9 cellular contexts compared by ENCODE assay signal in the genomic region with DNA sequence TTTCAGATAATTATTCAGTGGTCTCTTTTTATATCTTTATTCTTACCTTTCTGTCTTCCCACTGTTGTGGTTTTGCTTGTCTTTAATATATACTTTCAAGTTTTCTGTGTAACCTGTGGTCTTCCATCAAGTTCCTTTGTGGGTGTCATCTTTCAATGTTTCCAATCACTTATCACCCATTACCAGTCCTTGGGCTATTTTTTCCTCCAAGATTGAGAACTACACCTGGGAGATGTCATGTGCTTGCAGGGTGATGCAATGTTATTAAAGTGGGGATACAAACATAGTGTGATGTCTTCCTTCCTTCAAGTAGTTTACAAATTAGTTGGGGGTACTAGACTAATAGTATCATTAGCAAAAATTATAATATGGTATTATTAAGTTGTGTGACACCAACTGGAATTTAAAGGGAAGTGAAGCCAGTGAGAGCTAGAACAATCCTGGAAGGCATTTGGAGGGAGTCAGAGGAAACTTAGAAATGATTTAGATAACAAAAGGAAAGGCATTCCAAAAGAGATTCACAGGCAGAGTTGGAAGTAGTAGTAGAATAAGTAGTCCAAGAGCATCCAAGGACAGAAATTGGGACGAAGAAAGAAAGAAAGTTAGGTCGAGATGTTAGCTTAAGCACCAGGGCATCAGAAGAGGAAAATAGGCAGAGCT. TPM values are rescaled to one million over a fixed set of nuclear protein-coding genes. Genes with fewer than 3 reads are reported as not detected.
DNase-seq lines count a peak whose midpoint lies in the region; ATAC-seq, FAIRE-seq and TF ChIP-seq lines count a peak whose summit lies in the region.
"Had no signal": no experiment of that assay in that cellular context is flagged by ENCODE, and none has a peak within 500 bp of the region (broad histone marks: within the 10 kb centered on the region; RNA-seq: fewer than 3 reads in every experiment).

No MANE protein-coding gene starts in this region.

- H3K36me3 ChIP-seq in DOHH2 (ENCODE audit: control insufficient read depth, low read length) (no peaks in the 10 kb centered on the region), GM12878 (ENCODE audit: control insufficient read depth in 2 of 2, insufficient read depth in 2 of 2, low read length in 1 of 2) (0 out of 4 replicates have a peak, but pooled peaks cover 0 to 2% of the 10 kb centered on the region in 2 experiments), mesenchymal stem cell (ENCODE audit: control insufficient read depth in 1 of 2, insufficient read depth in 2 of 2, low read depth in 1 of 2, low read length in 2 of 2) (no peaks in the 10 kb centered on the region)

- H3K4me3 Mint-ChIP-seq in neural crest cell = peak overlapping the region; percentile 18

- FAIRE-seq in GM12878 (lab: Jason Lieb, UNC) = no peak

- BruUV-seq in GM12878 (replicated peaks; lab: Mats Ljungman, UMichigan) = no TSS peak

- no peak overlapping the region for H3K27ac ChIP-seq in DOHH2 (ENCODE audit: low read depth, low read length)
- peak overlapping the region; percentile 83 for H3K27ac ChIP-seq in GM12878 (ENCODE audit: control insufficient read depth, insufficient read depth)
- H3K27ac ChIP-seq in mesenchymal stem cell (ENCODE audit: low read length, poor library complexity, severe bottlenecking) = no peak overlapping the region

- no peak overlapping the region for H3K4ac ChIP-seq in mesenchymal stem cell (ENCODE audit: low read depth in 1 of 2, low read length in 2 of 2)

- H3K27me3 Mint-ChIP-seq in neural crest cell (ENCODE audit: low read depth) = peaks cover 8% of the 10 kb centered on the region

- H4K20me1 ChIP-seq in DOHH2 (ENCODE audit: control insufficient read depth, insufficient read depth, low read depth, low read length) (peaks cover 17% of the 10 kb centered on the region), GM12878 (ENCODE audit: control insufficient read depth, insufficient read depth) (no peaks in the 10 kb centered on the region)

- POLR2A ChIA-PET in GM12878 (lab: Charles Lee) = interaction anchor here (0.9 to 1.3 kb wide), 3 partner anchors 9 to 132 kb away, joined by 3 to 5 read pairs (median 4); no protein-coding TSS in a partner anchor

- no peaks in the 10 kb centered on the region for H3K9me3 Mint-ChIP-seq in neural crest cell

- RAD21 ChIA-PET in GM12878 (lab: Charles Lee; ENCODE audit: unreplicated experiment) = interaction anchor here (1.0 to 2.1 kb wide), 4 partner anchors 15 to 161 kb away, joined by 4 to 7 read pairs (median 5); no protein-coding TSS in a partner anchor

- no peak overlapping the region for H3K18ac ChIP-seq in mesenchymal stem cell (ENCODE audit: low read depth in 1 of 2, low read length in 2 of 2)

- in situ Hi-C loops in GM12878 (cut with MboI) = no loop called here

- H2AFZ ChIP-seq in GM12878 (ENCODE audit: control insufficient read depth, low read depth, low read length) (no peak overlapping the region), mesenchymal stem cell (ENCODE audit: low read depth, low read length) (no peak overlapping the region)

- SMC1A ChIA-PET in GM12878 (lab: Charles Lee; ENCODE audit: uncharacterized antibody, unreplicated experiment) = interaction anchor here (0.6 to 3.8 kb wide), 8 partner anchors 10 to 1934 kb away, joined by 3 to 30 read pairs (median 3); no protein-coding TSS in a partner anchor

- TF ChIP-seq EP300 in GM12878 (IDR thresholded peaks at IDR 0.05; ENCODE audit: borderline replicate concordance in 1 of 2, control insufficient read depth in 1 of 2, low read depth in 2 of 2, low read length in 2 of 2) = no peak

- no peak overlapping the region for H4K8ac ChIP-seq in mesenchymal stem cell (ENCODE audit: low read length)

- no peak overlapping the region for H2BK5ac ChIP-seq in mesenchymal stem cell (ENCODE audit: low read depth, low read length, poor library complexity, severe bottlenecking)

- WGBS in GM12878 (ENCODE audit: insufficient coverage, insufficient replicate concordance, low lambda C conversion rate, missing lambda C conversion rate) = 43% methylated on average over 2 of the region's 2 CpGs
- WGBS in mesenchymal stem cell = 80% methylated on average over 1 of the region's 2 CpGs

- TF ChIP-seq POLR2A in GM12878 (IDR thresholded peaks at IDR 0.05; ENCODE audit: low read depth, low read length) = no peak

- H3K79me1 ChIP-seq in mesenchymal stem cell (replicated peaks; ENCODE audit: low read length, poor library complexity, severe bottlenecking) = no peaks in the 10 kb centered on the region

- peaks cover 36% of the 10 kb centered on the region for H3K4me1 ChIP-seq in DOHH2 (ENCODE audit: control insufficient read depth, low read length)
- peaks cover 7% of the 10 kb centered on the region; the same call in 1 of the 2 replicates for H3K4me1 ChIP-seq in GM12878 (ENCODE audit: control insufficient read depth, insufficient read depth, low read length)
- no peaks in the 10 kb centered on the region for H3K4me1 ChIP-seq in mesenchymal stem cell (ENCODE audit: control insufficient read depth, insufficient read depth, low read depth, low read length)

- DNase-seq in HT-29 (ENCODE audit: low spot score) (peak; percentile 11), GM12878 (ENCODE audit: low read depth, low spot score) (no peak), neural crest cell (ENCODE audit: low read depth, low spot score) (no peak), mesenchymal stem cell (no peak)
- no peak for DNase-seq in stimulated activated CD4-positive, alpha-beta T cell treated with anti-CD3 and anti-CD28 coated beads, Interleukin-15, amount 100 ng/mL, for 24 hours
- DNase-seq: stimulated activated CD4-positive, alpha-beta T cell treated with anti-CD3 and anti-CD28 coated beads, Interleukin-2, amount 100 ng/mL, for 24 hours had no signal

- H3K4me1 Mint-ChIP-seq in neural crest cell = peaks cover 32% of the 10 kb centered on the region

- ATAC-seq in GM12878 (no peak), GM19463 (IDR thresholded peaks at IDR 0.05; ENCODE audit: unreplicated experiment) (no peak)
- ATAC-seq: left lobe of liver had no signal

- H3K23ac ChIP-seq in mesenchymal stem cell (ENCODE audit: low read length in 2 of 2) = no peak overlapping the region

- H2BK15ac ChIP-seq in mesenchymal stem cell (ENCODE audit: low read depth, poor library complexity, severe bottlenecking) = no peak overlapping the region

- H3K14ac ChIP-seq in mesenchymal stem cell (ENCODE audit: low read length in 2 of 2) = no peak overlapping the region

- H3K4me3 ChIP-seq in DOHH2 (ENCODE audit: low read length) (no peak overlapping the region), GM12878 (peak overlapping the region; percentile 80), mesenchymal stem cell (ENCODE audit: insufficient read depth in 1 of 2, low read depth in 1 of 2, low read length in 2 of 2) (peak overlapping the region in 1 of 2 experiments; percentile 85)

- H2AK5ac ChIP-seq in mesenchymal stem cell (ENCODE audit: low read length, severe bottlenecking) = no peak overlapping the region

- no peak for TF ChIP-seq RAD21 in GM12878 (IDR thresholded peaks at IDR 0.05; ENCODE audit: insufficient read depth, low read depth, low read length)

- H3K36me3 Mint-ChIP-seq in neural crest cell (ENCODE audit: low read depth) = peaks cover 5% of the 10 kb centered on the region

- no peak overlapping the region for H4K91ac ChIP-seq in mesenchymal stem cell (ENCODE audit: low read length)

- H2BK120ac ChIP-seq in mesenchymal stem cell (ENCODE audit: low read depth, low read length) = no peak overlapping the region

- H3K4me2 ChIP-seq in DOHH2 (ENCODE audit: low read length) = peak overlapping the region; percentile 49; the same call in 1 of the 2 replicates
- H3K4me2 ChIP-seq in GM12878 (ENCODE audit: control insufficient read depth, insufficient read depth) = peak overlapping the region; percentile 85
- no peak overlapping the region for H3K4me2 ChIP-seq in mesenchymal stem cell (ENCODE audit: low read length, poor library complexity, severe bottlenecking)

- peak overlapping the region; percentile 45 for H3K9ac ChIP-seq in GM12878 (ENCODE audit: control insufficient read depth, insufficient read depth, low read length)
- no peak overlapping the region for H3K9ac ChIP-seq in mesenchymal stem cell (ENCODE audit: low read length)

- TF ChIP-seq CTCF in DOHH2 (IDR thresholded peaks at IDR 0.05; ENCODE audit: low read depth, low read length, poor library complexity, severe bottlenecking) (no peak), GM12878 (IDR thresholded peaks at IDR 0.05 in 2 of 3, conservative IDR thresholded peaks at IDR 0.05 in 1 of 3; ENCODE audit: control insufficient read depth in 2 of 3, extremely low read depth in 1 of 3, insufficient read depth in 1 of 3, low read depth in 3 of 3, low read length in 3 of 3) (no peak), neural crest cell (conservative IDR thresholded peaks at IDR 0.05) (no peak)

- H3K79me2 ChIP-seq in DOHH2 (ENCODE audit: control insufficient read depth, low read length) = no peaks in the 10 kb centered on the region
- H3K79me2 ChIP-seq in GM12878 (ENCODE audit: control insufficient read depth, insufficient read depth, low read length) = peaks cover 79% of the 10 kb centered on the region

- H3K9me3 ChIP-seq in DOHH2 (ENCODE audit: control insufficient read depth, insufficient read depth, low read length) (peaks cover 3% of the 10 kb centered on the region; the same call in 1 of the 2 replicates), GM12878 (replicated peaks; ENCODE audit: control insufficient read depth, insufficient read depth, low read length) (peaks cover 9% of the 10 kb centered on the region), mesenchymal stem cell (ENCODE audit: control insufficient read depth, low read length) (peaks cover 5% of the 10 kb centered on the region)

- CTCF ChIA-PET in GM12878 (lab: Yijun Ruan, JAX) = interaction anchor here (1.6 kb wide), 1 partner anchor 9 kb away, joined by 4 read pairs; no protein-coding TSS in a partner anchor

- no peak overlapping the region for H3K27ac Mint-ChIP-seq in neural crest cell (ENCODE audit: unreplicated experiment)

- H3K27me3 ChIP-seq in DOHH2 (ENCODE audit: control insufficient read depth, low read length) (peaks cover 50% of the 10 kb centered on the region), GM12878 (replicated peaks in 1 of 2; ENCODE audit: control insufficient read depth in 2 of 2, insufficient read depth in 2 of 2, low read length in 1 of 2) (no peaks in the 10 kb centered on the region), mesenchymal stem cell (ENCODE audit: control insufficient read depth in 1 of 2, insufficient read depth in 1 of 2, low read length in 2 of 2) (no peaks in the 10 kb centered on the region)

- no peak overlapping the region for H2BK12ac ChIP-seq in mesenchymal stem cell (ENCODE audit: low read length in 2 of 2)

- intact Hi-C loops in GM12878 (cut with micrococcal nuclease; ENCODE audit: unreplicated experiment) = loop anchor here (5.0 kb wide), 2 partner anchors 103 to 133 kb away; no protein-coding TSS in a partner anchor

- H3F3A ChIP-seq in DOHH2 (ENCODE audit: control insufficient read depth, insufficient read depth) = peaks cover 8% of the 10 kb centered on the region

- no peaks in the 10 kb centered on the region for H3K9me2 ChIP-seq in DOHH2 (replicated peaks; ENCODE audit: control insufficient read depth, low read length)

RNA-seq across cellular contexts. Expression of a gene that starts 3.4 kb away (rescaled TPM):
- total RNA-seq in HT-29 (2014; rRNA removed; shearing (Covaris generic)) = 14.5 and 19.9 TPM in 2 replicates
- 139 and 143 TPM in 2 replicates for total RNA-seq in GM12878 (2013; cell fraction: nucleolus; rRNA removed)
- total RNA-seq in GM12878 (2014; rRNA removed) (25.0 and 27.9 TPM in 2 replicates), GM12878 (2014; rRNA removed; fragmentation: Illumina TruSeq; extraction: Trizol) (32.2 and 33.6 TPM in 2 replicates), GM12878 (2021) (23.6 and 26.2 TPM in 2 replicates), neural crest cell (57.1 and 59.2 TPM in 2 replicates)
- polyA plus RNA-seq in GM12878 (2011; ENCODE audit: low read depth) = 16.8 TPM
- polyA plus RNA-seq in GM12878 (2011; rRNA removed) (46.4 and 63.8 TPM in 2 replicates), GM12878 (2014; fragmentation: Illumina TruSeq; extraction: Trizol) (29.2 and 36.0 TPM in 2 replicates), GM12878 (2014; fragmentation: Nextera tagmentation; extraction: Ambion mirVana) (1 to 10 TPM; 6.3 to 8.4 TPM), GM12878 (2014; rRNA removed) (15.6 and 20.5 TPM in 2 replicates), GM12878 (2016; fragmentation: Nextera tagmentation; extraction: Ambion mirVana) (10 to 100 TPM; 14.6 to 15.7 TPM)
- 20.2 and 24.0 TPM in 2 replicates for polyA plus RNA-seq in GM12878 (2011; cell fraction: cytosol; rRNA removed)
- 44.8 and 48.2 TPM in 2 replicates for polyA plus RNA-seq in GM12878 (2011; cell fraction: nucleus; rRNA removed)
- 17.2 and 24.4 TPM in 2 replicates for polyA plus RNA-seq in GM12878 (2012)
- 84.8 and 124 TPM in 2 replicates for polyA minus RNA-seq in GM12878 (2011; rRNA and poly(A)+ RNA removed)
- 18.0 and 19.6 TPM in 2 replicates for polyA minus RNA-seq in GM12878 (2011; cell fraction: cytosol; rRNA and poly(A)+ RNA removed)
- 46.8 and 64.9 TPM in 2 replicates for polyA minus RNA-seq in GM12878 (2011; cell fraction: nucleus; rRNA and poly(A)+ RNA removed)
- 24.7 TPM for polyA plus RNA-seq in mesenchymal stem cell (2013, experiment 1 of 2)
- 24.2 TPM for polyA plus RNA-seq in mesenchymal stem cell (2013, experiment 2 of 2)
